In the genomic region with DNA sequence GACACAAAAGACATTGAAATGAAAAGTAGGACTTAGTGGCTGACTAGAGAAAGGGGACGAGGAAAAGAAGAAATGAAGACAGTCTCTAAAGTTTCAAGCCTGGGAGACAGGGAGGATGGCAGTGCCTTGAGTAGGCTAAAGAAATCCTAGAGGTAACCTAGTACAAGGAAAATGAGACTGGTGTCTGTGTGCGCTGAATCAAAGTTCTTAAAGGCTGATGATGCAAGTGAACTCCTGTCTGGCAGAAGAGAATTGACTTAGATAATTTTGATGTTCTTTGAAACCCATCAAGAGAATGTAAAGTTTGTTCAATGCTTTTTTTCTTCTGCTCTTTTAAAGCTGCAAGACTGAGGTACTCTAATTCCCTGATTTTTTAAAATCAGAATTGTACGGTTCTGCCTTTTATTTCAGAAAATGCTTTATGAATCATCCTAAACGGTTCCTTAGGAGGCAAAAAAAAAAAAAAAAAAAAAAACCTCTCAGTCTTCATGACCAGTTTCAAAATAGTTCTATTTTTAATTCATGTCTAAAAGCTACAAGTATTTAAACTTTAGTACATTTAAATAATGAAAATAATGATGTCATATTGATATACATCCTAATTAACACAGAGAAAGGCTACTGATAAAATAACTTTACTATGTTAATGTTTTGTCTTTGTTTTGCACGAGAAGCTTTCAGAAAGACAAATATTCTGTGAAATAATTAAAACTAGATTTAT, we compare ENCODE assay signal across 14 cellular contexts.
DNase-seq lines count a peak whose midpoint lies in the region; ATAC-seq and TF ChIP-seq lines count a peak whose summit lies in the region.
"Had no signal": no experiment of that assay in that cellular context is flagged by ENCODE, and none has a peak within 500 bp of the region (broad histone marks: within the 10 kb centered on the region; RNA-seq: fewer than 3 reads in every experiment).

No MANE protein-coding gene starts in this region.

- ATAC-seq in CD4-positive, CD25-positive, alpha-beta regulatory T cell (ENCODE audit: low read depth in 2 of 2) = no peak
- no peak for ATAC-seq in IMR-90 (ENCODE audit: low read depth)
- ATAC-seq in GM21723 (IDR thresholded peaks at IDR 0.05; ENCODE audit: unreplicated experiment) = no peak

- CTCF ChIA-PET in IMR-90 (lab: Yijun Ruan, JAX) = interaction anchor here (0.6 to 1.7 kb wide), 7 partner anchors 12 to 994 kb away, joined by 3 to 5 read pairs (median 3); no protein-coding TSS in a partner anchor

- H3K4me1 ChIP-seq in CD4-positive, CD25-positive, alpha-beta regulatory T cell (ENCODE audit: control insufficient read depth, insufficient read depth, low read length, poor library complexity, severe bottlenecking) = peaks cover 5% of the 10 kb centered on the region
- peaks cover 12% of the 10 kb centered on the region for H3K4me1 ChIP-seq in IMR-90 (ENCODE audit: control insufficient read depth, insufficient read depth, low read length)
- peaks cover 2% of the 10 kb centered on the region for H3K4me1 ChIP-seq in mesendoderm (ENCODE audit: control insufficient read depth, low read depth, low read length)

- H3K9me3 Mint-ChIP-seq in CD4-positive, CD25-positive, alpha-beta regulatory T cell = peaks cover 0 to 1% (median 0%) of the 10 kb centered on the region in 7 donors
- H3K9me3 Mint-ChIP-seq: activated naive CD4-positive, alpha-beta T cell treated with anti-CD3 and anti-CD28 coated beads for 36 hours had no signal

- intact Hi-C loops in IMR-90 (cut with micrococcal nuclease) = no loop called here

- no peak for DNase-seq in CD4-positive, CD25-positive, alpha-beta regulatory T cell
- DNase-seq in IMR-90 (peak; percentile 28), astrocyte of the spinal cord (ENCODE audit: low read depth, low spot score) (peak; percentile 60), mesendoderm (no peak), substantia nigra (lab: John Stamatoyannopoulos, UW) (no peak), NCI-H2107 treated with DMSO at 0.1 percent for 48 hours (lab: John Stamatoyannopoulos, UW; ENCODE audit: unreplicated experiment) (no peak)
- DNase-seq in activated CD4-positive, alpha-beta T cell treated with anti-CD3 and anti-CD28 coated beads for 1 hour = no peak
- DNase-seq: activated CD4-positive, alpha-beta T cell treated with anti-CD3 and anti-CD28 coated beads, Interleukin-2, amount 50 U/mL, for 1 hour; activated naive CD4-positive, alpha-beta T cell treated with anti-CD3 and anti-CD28 coated beads for 36 hours; cortex of kidney; GDM1; stimulated activated CD4-positive, alpha-beta T cell treated with anti-CD3 and anti-CD28 coated beads, Interleukin-4, amount 100 ng/mL, for 1 hour; stimulated activated naive CD4-positive, alpha-beta T cell had no signal

- dilution Hi-C loops in IMR-90 (cut with HindIII; ENCODE audit: low sequenced_read_pairs, unreplicated experiment) = no loop called here

- H2BK5ac ChIP-seq in IMR-90 (ENCODE audit: low read depth, low read length, poor library complexity, severe bottlenecking) (peak overlapping the region; percentile 60), mesendoderm (ENCODE audit: low read length) (no peak overlapping the region)

- peak overlapping the region; percentile 61 for H3K14ac ChIP-seq in IMR-90 (replicated peaks; ENCODE audit: low read depth, low read length)

- H2BK15ac ChIP-seq in IMR-90 (ENCODE audit: low read depth, low read length) (no peak overlapping the region), mesendoderm (replicated peaks; ENCODE audit: low read depth) (no peak overlapping the region)

- H3K4me3 ChIP-seq in CD4-positive, CD25-positive, alpha-beta regulatory T cell (ENCODE audit: low read depth, low read length) = no peak overlapping the region
- H3K4me3 ChIP-seq in IMR-90 (ENCODE audit: insufficient read depth, low read depth, low read length) (no peak overlapping the region), astrocyte of the spinal cord (ENCODE audit: low read depth, low read length) (no peak overlapping the region), mesendoderm (ENCODE audit: low read length) (no peak overlapping the region)

- no peaks in the 10 kb centered on the region for H3K36me3 ChIP-seq in CD4-positive, CD25-positive, alpha-beta regulatory T cell (ENCODE audit: control insufficient read depth, insufficient read depth, low read length)
- H3K36me3 ChIP-seq in IMR-90 (ENCODE audit: control insufficient read depth, insufficient read depth, low read length) = no peaks in the 10 kb centered on the region
- H3K36me3 ChIP-seq in mesendoderm (ENCODE audit: control insufficient read depth, insufficient read depth, low read length) = no peaks in the 10 kb centered on the region

- no peak overlapping the region for H3K27ac ChIP-seq in CD4-positive, CD25-positive, alpha-beta regulatory T cell (ENCODE audit: insufficient read depth, low read length, poor library complexity, severe bottlenecking)
- H3K27ac ChIP-seq in IMR-90 (ENCODE audit: insufficient read depth, low read length) = no peak overlapping the region
- no peak overlapping the region for H3K27ac ChIP-seq in mesendoderm (ENCODE audit: low read depth, low read length)
- no peak overlapping the region for H3K27ac ChIP-seq in substantia nigra (ENCODE audit: low read depth, low read length, poor library complexity, severe bottlenecking)

- H4K8ac ChIP-seq in IMR-90 (ENCODE audit: low read depth in 2 of 2, low read length in 2 of 2) (0 out of 4 replicates have a peak overlapping the region, but pooled peaks have one; percentile 19 to 31), mesendoderm (ENCODE audit: low read depth, low read length) (no peak overlapping the region)

- POLR2A ChIA-PET in IMR-90 (lab: Charles Lee; ENCODE audit: unreplicated experiment) = no interaction called here

- peak overlapping the region; percentile 59; the same call in 1 of the 2 replicates for H3K18ac ChIP-seq in IMR-90 (ENCODE audit: low read depth, low read length)
- H3K18ac ChIP-seq in mesendoderm (ENCODE audit: low read length) = peak overlapping the region; percentile 80

- peak overlapping the region; percentile 32; the same call in 1 of the 2 replicates for H3K56ac ChIP-seq in IMR-90 (ENCODE audit: extremely low read depth, insufficient read depth, low read length)
- H3K56ac ChIP-seq in mesendoderm (ENCODE audit: low read length) = no peak overlapping the region

- no peak for TF ChIP-seq CTCF in IMR-90 (conservative IDR thresholded peaks at IDR 0.05; ENCODE audit: low read depth, low read length)
- no peak for TF ChIP-seq CTCF in astrocyte of the spinal cord (IDR thresholded peaks at IDR 0.05; ENCODE audit: low read depth, low read length)

- no peaks in the 10 kb centered on the region for H3K79me2 ChIP-seq in mesendoderm (ENCODE audit: control insufficient read depth, insufficient read depth, low read length)

- H3K27me3 ChIP-seq in CD4-positive, CD25-positive, alpha-beta regulatory T cell (ENCODE audit: control insufficient read depth, insufficient read depth, low read length) = no peaks in the 10 kb centered on the region
- no peaks in the 10 kb centered on the region for H3K27me3 ChIP-seq in IMR-90 (ENCODE audit: control insufficient read depth, insufficient read depth, low read length)
- H3K27me3 ChIP-seq in mesendoderm (ENCODE audit: insufficient read depth, low read length, poor library complexity) = no peaks in the 10 kb centered on the region

- no peak for TF ChIP-seq POLR2A in IMR-90 (IDR thresholded peaks at IDR 0.05; ENCODE audit: low read depth, low read length)

- H3K4me1 Mint-ChIP-seq in CD4-positive, CD25-positive, alpha-beta regulatory T cell = peaks cover 20 to 41% (median 38%) of the 10 kb centered on the region in 4 donors

- H3K4me3 Mint-ChIP-seq in CD4-positive, CD25-positive, alpha-beta regulatory T cell = no peak overlapping the region
- H3K4me3 Mint-ChIP-seq: activated naive CD4-positive, alpha-beta T cell treated with anti-CD3 and anti-CD28 coated beads for 36 hours had no signal

- no peaks in the 10 kb centered on the region for H3K9me3 ChIP-seq in CD4-positive, CD25-positive, alpha-beta regulatory T cell (ENCODE audit: control insufficient read depth in 2 of 2, low read length in 2 of 2)
- no peaks in the 10 kb centered on the region for H3K9me3 ChIP-seq in IMR-90 (ENCODE audit: control insufficient read depth, insufficient read depth, low read length)

- H3K79me1 ChIP-seq in IMR-90 (ENCODE audit: low read depth in 1 of 2, low read length in 2 of 2) = peaks cover 18 to 21% of the 10 kb centered on the region in 2 experiments
- H3K79me1 ChIP-seq in mesendoderm (ENCODE audit: low read length) = no peaks in the 10 kb centered on the region

- peak overlapping the region in 2 of 3 donors; percentile 4 to 63 for H3K27ac Mint-ChIP-seq in CD4-positive, CD25-positive, alpha-beta regulatory T cell
- H3K27ac Mint-ChIP-seq: activated naive CD4-positive, alpha-beta T cell treated with anti-CD3 and anti-CD28 coated beads for 36 hours had no signal

- H3K4me2 ChIP-seq in IMR-90 (ENCODE audit: low read depth, low read length) = peak overlapping the region; percentile 61
- H3K4me2 ChIP-seq in mesendoderm (ENCODE audit: low read length) = no peak overlapping the region

- H3K9ac ChIP-seq in IMR-90 (ENCODE audit: low read depth, low read length) (peak overlapping the region; percentile 46; the same call in 1 of the 2 replicates), mesendoderm (ENCODE audit: low read length) (no peak overlapping the region)

- no peak overlapping the region for H2AK9ac ChIP-seq in IMR-90 (replicated peaks; ENCODE audit: low read depth, low read length, poor library complexity)

- TF ChIP-seq RAD21 in IMR-90 (IDR thresholded peaks at IDR 0.05; ENCODE audit: low read length) = no peak

- H4K5ac ChIP-seq in IMR-90 (ENCODE audit: low read depth, low read length) (peak overlapping the region; percentile 39; the same call in 1 of the 2 replicates), mesendoderm (ENCODE audit: low read length) (no peak overlapping the region)

- no TSS peak for BruUV-seq in IMR-90 (replicated peaks; lab: Mats Ljungman, UMichigan)

- no peaks in the 10 kb centered on the region for H3K27me3 Mint-ChIP-seq in CD4-positive, CD25-positive, alpha-beta regulatory T cell

- peaks cover 12% of the 10 kb centered on the region for H3K36me3 Mint-ChIP-seq in CD4-positive, CD25-positive, alpha-beta regulatory T cell

- H4K91ac ChIP-seq in IMR-90 (ENCODE audit: insufficient read depth, low read depth, low read length) = no peak overlapping the region; the same call in 1 of the 2 replicates

- peak overlapping the region; percentile 64 for H2BK20ac ChIP-seq in IMR-90 (ENCODE audit: low read depth, low read length)

- peaks cover 4% of the 10 kb centered on the region; the same call in 1 of the 2 replicates for H3K9me1 ChIP-seq in IMR-90 (ENCODE audit: insufficient read depth, low read length)

- H2AK5ac ChIP-seq in IMR-90 (ENCODE audit: low read depth, low read length) = 0 out of 2 replicates have a peak overlapping the region, but pooled peaks have one; percentile 44
- H2AK5ac ChIP-seq in mesendoderm (ENCODE audit: low read length) = no peak overlapping the region

- H3K23ac ChIP-seq in IMR-90 (ENCODE audit: low read depth, low read length) = 0 out of 2 replicates have a peak overlapping the region, but pooled peaks have one; percentile 31
- no peak overlapping the region for H3K23ac ChIP-seq in mesendoderm (ENCODE audit: low read length)

- peaks cover 3% of the 10 kb centered on the region; the same call in 1 of the 2 replicates for H4K20me1 ChIP-seq in IMR-90 (ENCODE audit: insufficient read depth, low read length)

- peak overlapping the region; percentile 22; the same call in 1 of the 2 replicates for H3K4ac ChIP-seq in IMR-90 (ENCODE audit: low read depth, low read length)
- H3K4ac ChIP-seq in mesendoderm (ENCODE audit: low read depth, low read length) = no peak overlapping the region

- peak overlapping the region; percentile 44; the same call in 1 of the 2 replicates for H2BK120ac ChIP-seq in IMR-90 (ENCODE audit: low read depth, low read length)
- no peak overlapping the region for H2BK120ac ChIP-seq in mesendoderm (ENCODE audit: low read depth, low read length)

- WGBS in IMR-90 (ENCODE audit: extremely low coverage in 2 of 2, insufficient read length in 1 of 2), 2 experiments = no CpG with 5 or more reads among the region's 5 CpGs
- no CpG with 5 or more reads among the region's 5 CpGs for WGBS in mesendoderm (ENCODE audit: extremely low coverage, insufficient coverage, low lambda C conversion rate)

- no peak overlapping the region for H2AFZ ChIP-seq in IMR-90 (replicated peaks; ENCODE audit: low read length, poor library complexity)

- in situ Hi-C loops in IMR-90 (cut with MboI; ENCODE audit: low sequenced_read_pairs) (loop anchor here (25.0 kb wide), 1 partner anchor 580 kb away; no protein-coding TSS in a partner anchor), astrocyte of the spinal cord (cut with HindIII; ENCODE audit: low sequenced_read_pairs) (no loop called here)

Comparison
In these comparisons a context has a peak if more than half of its experiments do, and no peak if none do; other contexts are left out.
1. DNase-seq: peak in IMR-90 (single experiment) and astrocyte of the spinal cord (single experiment); none in CD4-positive, CD25-positive, alpha-beta regulatory T cell (0 of 3), mesendoderm (single experiment), substantia nigra (0 of 49), activated CD4-positive, alpha-beta T cell treated with anti-CD3 and anti-CD28 coated beads for 1 hour (single experiment) and NCI-H2107 treated with DMSO at 0.1 percent for 48 hours (single experiment).